In the genomic region with DNA sequence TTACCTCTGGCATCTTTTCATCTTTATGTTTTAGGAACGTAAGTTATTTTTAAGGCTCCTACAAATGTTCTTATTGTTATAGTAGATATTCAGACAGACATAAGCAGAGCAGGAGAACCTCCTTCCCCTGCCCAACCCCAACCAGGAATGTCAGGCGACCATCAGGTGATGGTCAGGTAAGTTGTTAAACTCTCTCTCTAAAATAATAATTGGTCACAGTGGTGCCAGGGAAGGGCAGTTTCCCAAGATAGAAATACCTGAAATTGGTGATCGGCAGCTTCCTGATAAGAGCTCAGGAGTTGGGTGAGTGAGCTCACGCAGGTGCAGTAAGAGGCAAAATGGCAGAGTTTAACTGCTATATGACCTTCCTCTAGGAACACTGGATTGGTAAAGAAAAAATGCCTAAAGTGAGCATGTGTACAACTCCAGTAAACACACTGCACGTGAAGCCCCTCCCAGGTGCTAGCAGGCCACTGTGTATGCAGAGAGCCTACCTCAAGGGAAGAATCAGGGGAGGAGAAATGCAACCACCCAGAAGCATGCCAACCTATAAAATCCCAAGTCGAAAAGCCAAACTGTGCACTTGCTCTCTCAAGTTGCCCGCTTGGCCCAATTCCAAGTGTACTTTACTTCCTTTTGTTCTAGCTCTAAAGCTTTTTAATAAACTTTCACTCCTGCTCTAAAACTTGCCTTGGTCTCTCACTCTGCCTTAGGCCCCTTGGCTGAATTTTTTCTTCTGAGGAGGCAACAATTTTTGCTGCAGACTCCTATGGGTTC, we compare ENCODE assay signal across 16 cellular contexts.
DNase-seq lines count a peak whose midpoint lies in the region; ATAC-seq and TF ChIP-seq lines count a peak whose summit lies in the region.
"Had no signal": no experiment of that assay in that cellular context is flagged by ENCODE, and none has a peak within 500 bp of the region (broad histone marks: within the 10 kb centered on the region; RNA-seq: fewer than 3 reads in every experiment).

No MANE protein-coding gene starts in this region.

- peak overlapping the region; percentile 8 for H3K27ac ChIP-seq in KOPT-K1 (ENCODE audit: low read depth, low read length, poor library complexity, severe bottlenecking)
- H3K27ac ChIP-seq: gastrocnemius medialis, KMS-11, upper lobe of left lung had no signal

- no peak overlapping the region for H3K27ac Mint-ChIP-seq in MCF 10A (ENCODE audit: low read depth, unreplicated experiment)
- H3K27ac Mint-ChIP-seq: activated B cell treated with CpG ODN at 0.5 μM for 24 hours; activated naive CD8-positive, alpha-beta T cell treated with anti-CD3 and anti-CD28 coated beads for 36 hours had no signal

- H3K9me3 Mint-ChIP-seq in MCF 10A (ENCODE audit: unreplicated experiment): no peaks in the 10 kb centered on the region
- H3K9me3 Mint-ChIP-seq: activated B cell treated with CpG ODN at 0.5 μM for 24 hours; activated naive CD8-positive, alpha-beta T cell treated with anti-CD3 and anti-CD28 coated beads for 36 hours had no signal

- peaks cover 6% of the 10 kb centered on the region for H3K36me3 Mint-ChIP-seq in MCF 10A (ENCODE audit: insufficient read depth, unreplicated experiment)

- no peak for ATAC-seq in HG03175 (IDR thresholded peaks at IDR 0.05; ENCODE audit: unreplicated experiment)
- ATAC-seq in HG03280 (IDR thresholded peaks at IDR 0.05; ENCODE audit: unreplicated experiment): no peak
- ATAC-seq: gastrocnemius medialis had no signal

- TF ChIP-seq CTCF in MCF 10A (IDR thresholded peaks at IDR 0.05; ENCODE audit: unreplicated experiment): no peak

- DNase-seq in DMS79 (lab: John Stamatoyannopoulos, UW): peak; percentile 24
- peak; percentile 8 for DNase-seq in MCF 10A (ENCODE audit: unreplicated experiment)
- peak; percentile 53 for DNase-seq in pons (ENCODE audit: low spot score)
- no peak for DNase-seq in NCI-H446 treated with DMSO at 0.1 percent for 48 hours (lab: John Stamatoyannopoulos, UW)
- DNase-seq: activated B cell treated with CpG ODN at 0.5 μM for 24 hours; activated naive CD8-positive, alpha-beta T cell treated with anti-CD3 and anti-CD28 coated beads for 36 hours; C1 segment of cervical spinal cord; caudate nucleus; NCI-H2171 treated with DMSO at 0.1 percent for 48 hours; SK-N-SH; upper lobe of left lung had no signal

- H3K4me1 Mint-ChIP-seq in MCF 10A (ENCODE audit: insufficient read depth, unreplicated experiment): no peaks in the 10 kb centered on the region
- H3K4me1 Mint-ChIP-seq: activated B cell treated with CpG ODN at 0.5 μM for 24 hours had no signal

- CTCF ChIA-PET in MCF 10A (lab: Yijun Ruan, JAX): interaction anchor here (0.7 to 0.9 kb wide), 2 partner anchors 53 to 309 kb away, joined by 3 read pairs; no protein-coding TSS in a partner anchor

- H3K36me3 ChIP-seq in KOPT-K1 (ENCODE audit: insufficient read depth, low read length): no peaks in the 10 kb centered on the region
- H3K36me3 ChIP-seq: gastrocnemius medialis, upper lobe of left lung had no signal

- H3K9me3 ChIP-seq in KOPT-K1 (ENCODE audit: insufficient read depth, low read length, poor library complexity, severe bottlenecking): no peaks in the 10 kb centered on the region
- H3K9me3 ChIP-seq: gastrocnemius medialis, SK-N-SH, upper lobe of left lung had no signal

- BruUV-seq in MCF 10A (replicated peaks; lab: Mats Ljungman, UMichigan): no TSS peak

- no peaks in the 10 kb centered on the region for H3K27me3 Mint-ChIP-seq in MCF 10A (ENCODE audit: insufficient read depth, unreplicated experiment)
- H3K27me3 Mint-ChIP-seq: activated B cell treated with CpG ODN at 0.5 μM for 24 hours; activated naive CD8-positive, alpha-beta T cell treated with anti-CD3 and anti-CD28 coated beads for 36 hours had no signal

- POLR2A ChIA-PET in MCF 10A (lab: Yijun Ruan, JAX): interaction anchor here (0.6 to 0.7 kb wide), 3 partner anchors 14 to 407 kb away, joined by 3 read pairs; no protein-coding TSS in a partner anchor

- intact Hi-C loops in MCF 10A (cut with micrococcal nuclease): no loop called here

- no peak overlapping the region for H3K4me3 Mint-ChIP-seq in MCF 10A (ENCODE audit: unreplicated experiment)
- H3K4me3 Mint-ChIP-seq: activated B cell treated with CpG ODN at 0.5 μM for 24 hours; activated naive CD8-positive, alpha-beta T cell treated with anti-CD3 and anti-CD28 coated beads for 36 hours had no signal
